Comparison of ENCODE assay signal across 2 cellular contexts in the genomic region with DNA sequence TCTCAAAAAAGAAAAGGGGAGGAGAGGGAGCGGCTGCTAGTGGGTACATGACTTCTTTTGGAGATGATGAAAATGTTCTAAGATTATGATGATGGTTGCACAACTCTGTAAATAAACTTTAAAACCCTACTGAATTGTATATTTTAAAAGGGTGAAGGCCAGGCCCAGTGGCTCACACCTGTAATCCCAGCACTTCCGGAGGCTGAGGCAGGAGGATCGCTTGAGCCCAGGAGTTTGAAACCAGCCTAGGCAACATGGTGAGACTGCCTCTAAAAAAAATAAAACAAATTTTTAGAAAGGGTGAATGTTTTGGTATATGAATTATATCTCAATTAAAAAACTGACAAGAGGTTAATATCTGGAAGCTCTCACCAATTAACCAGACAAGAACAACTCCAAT.
A peak's percentile ranks its signal among the peaks of the same experiment; 100 is the strongest.
TF ChIP-seq lines count a peak whose summit lies in the region.

No MANE protein-coding gene starts in this region.

TF ChIP-seq in HepG2, 621 proteins besides CTCF, POLR2A, EP300 and RAD21:
- TF ChIP-seq ZNF335 (CRISPR knock-in tag; IDR thresholded peaks at IDR 0.05): no peak
- TF ChIP-seq ZNF430 (CRISPR knock-in tag; IDR thresholded peaks at IDR 0.05): no peak
- TF ChIP-seq ZNF280D (CRISPR knock-in tag; IDR thresholded peaks at IDR 0.05): no peak
- TF ChIP-seq, protein P1, sequence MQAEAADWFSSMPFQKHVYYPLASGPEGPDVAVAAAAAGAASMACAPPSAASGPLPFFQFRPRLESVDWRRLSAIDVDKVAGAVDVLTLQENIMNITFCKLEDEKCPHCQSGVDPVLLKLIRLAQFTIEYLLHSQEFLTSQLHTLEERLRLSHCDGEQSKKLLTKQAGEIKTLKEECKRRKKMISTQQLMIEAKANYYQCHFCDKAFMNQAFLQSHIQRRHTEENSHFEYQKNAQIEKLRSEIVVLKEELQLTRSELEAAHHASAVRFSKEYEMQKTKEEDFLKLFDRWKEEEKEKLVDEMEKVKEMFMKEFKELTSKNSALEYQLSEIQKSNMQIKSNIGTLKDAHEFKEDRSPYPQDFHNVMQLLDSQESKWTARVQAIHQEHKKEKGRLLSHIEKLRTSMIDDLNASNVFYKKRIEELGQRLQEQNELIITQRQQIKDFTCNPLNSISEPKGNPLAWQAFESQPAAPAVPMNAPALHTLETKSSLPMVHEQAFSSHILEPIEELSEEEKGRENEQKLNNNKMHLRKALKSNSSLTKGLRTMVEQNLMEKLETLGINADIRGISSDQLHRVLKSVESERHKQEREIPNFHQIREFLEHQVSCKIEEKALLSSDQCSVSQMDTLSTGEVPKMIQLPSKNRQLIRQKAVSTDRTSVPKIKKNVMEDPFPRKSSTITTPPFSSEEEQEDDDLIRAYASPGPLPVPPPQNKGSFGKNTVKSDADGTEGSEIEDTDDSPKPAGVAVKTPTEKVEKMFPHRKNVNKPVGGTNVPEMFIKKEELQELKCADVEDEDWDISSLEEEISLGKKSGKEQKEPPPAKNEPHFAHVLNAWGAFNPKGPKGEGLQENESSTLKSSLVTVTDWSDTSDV (CRISPR knock-in tag; IDR thresholded peaks at IDR 0.05): no peak
- TF ChIP-seq RARA (CRISPR knock-in tag; IDR thresholded peaks at IDR 0.05): 0 out of 2 replicates have a peak, but pooled peaks have one; percentile 7
- no peak for TF ChIP-seq ZNF460 (CRISPR knock-in tag; IDR thresholded peaks at IDR 0.05; ENCODE audit: borderline replicate concordance)
- TF ChIP-seq GABPB1 (CRISPR knock-in tag; IDR thresholded peaks at IDR 0.05): no peak
- TF ChIP-seq ZNF235 (CRISPR knock-in tag; IDR thresholded peaks at IDR 0.05; ENCODE audit: borderline replicate concordance): no peak
- TF ChIP-seq RCOR2 (CRISPR knock-in tag; IDR thresholded peaks at IDR 0.05): no peak
- no peak for TF ChIP-seq ZKSCAN8 (CRISPR knock-in tag; IDR thresholded peaks at IDR 0.05; ENCODE audit: borderline replicate concordance)
- TF ChIP-seq, protein P2, sequence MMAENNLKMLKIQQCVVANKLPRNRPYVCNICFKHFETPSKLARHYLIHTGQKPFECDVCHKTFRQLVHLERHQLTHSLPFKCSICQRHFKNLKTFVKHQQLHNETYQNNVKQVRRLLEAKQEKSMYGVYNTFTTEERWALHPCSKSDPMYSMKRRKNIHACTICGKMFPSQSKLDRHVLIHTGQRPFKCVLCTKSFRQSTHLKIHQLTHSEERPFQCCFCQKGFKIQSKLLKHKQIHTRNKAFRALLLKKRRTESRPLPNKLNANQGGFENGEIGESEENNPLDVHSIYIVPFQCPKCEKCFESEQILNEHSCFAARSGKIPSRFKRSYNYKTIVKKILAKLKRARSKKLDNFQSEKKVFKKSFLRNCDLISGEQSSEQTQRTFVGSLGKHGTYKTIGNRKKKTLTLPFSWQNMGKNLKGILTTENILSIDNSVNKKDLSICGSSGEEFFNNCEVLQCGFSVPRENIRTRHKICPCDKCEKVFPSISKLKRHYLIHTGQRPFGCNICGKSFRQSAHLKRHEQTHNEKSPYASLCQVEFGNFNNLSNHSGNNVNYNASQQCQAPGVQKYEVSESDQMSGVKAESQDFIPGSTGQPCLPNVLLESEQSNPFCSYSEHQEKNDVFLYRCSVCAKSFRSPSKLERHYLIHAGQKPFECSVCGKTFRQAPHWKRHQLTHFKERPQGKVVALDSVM (CRISPR knock-in tag; IDR thresholded peaks at IDR 0.05): peak; percentile 89
- no peak for TF ChIP-seq TOE1 (CRISPR knock-in tag; IDR thresholded peaks at IDR 0.05)
- no peak for TF ChIP-seq KDM6A (CRISPR knock-in tag; IDR thresholded peaks at IDR 0.05; ENCODE audit: low read depth)
- TF ChIP-seq HIC2 (CRISPR knock-in tag; IDR thresholded peaks at IDR 0.05; ENCODE audit: low read depth): no peak

TF ChIP-seq in K562, 482 proteins besides CTCF, POLR2A, EP300 and RAD21:
- TF ChIP-seq ZNF766 (CRISPR knock-in tag; conservative IDR thresholded peaks at IDR 0.05) (no peak), CEBPB (tag; IDR thresholded peaks at IDR 0.05) (0 out of 2 replicates have a peak, but pooled peaks have one; percentile 12)
